7 cellular contexts compared by ENCODE assay signal in the genomic region with DNA sequence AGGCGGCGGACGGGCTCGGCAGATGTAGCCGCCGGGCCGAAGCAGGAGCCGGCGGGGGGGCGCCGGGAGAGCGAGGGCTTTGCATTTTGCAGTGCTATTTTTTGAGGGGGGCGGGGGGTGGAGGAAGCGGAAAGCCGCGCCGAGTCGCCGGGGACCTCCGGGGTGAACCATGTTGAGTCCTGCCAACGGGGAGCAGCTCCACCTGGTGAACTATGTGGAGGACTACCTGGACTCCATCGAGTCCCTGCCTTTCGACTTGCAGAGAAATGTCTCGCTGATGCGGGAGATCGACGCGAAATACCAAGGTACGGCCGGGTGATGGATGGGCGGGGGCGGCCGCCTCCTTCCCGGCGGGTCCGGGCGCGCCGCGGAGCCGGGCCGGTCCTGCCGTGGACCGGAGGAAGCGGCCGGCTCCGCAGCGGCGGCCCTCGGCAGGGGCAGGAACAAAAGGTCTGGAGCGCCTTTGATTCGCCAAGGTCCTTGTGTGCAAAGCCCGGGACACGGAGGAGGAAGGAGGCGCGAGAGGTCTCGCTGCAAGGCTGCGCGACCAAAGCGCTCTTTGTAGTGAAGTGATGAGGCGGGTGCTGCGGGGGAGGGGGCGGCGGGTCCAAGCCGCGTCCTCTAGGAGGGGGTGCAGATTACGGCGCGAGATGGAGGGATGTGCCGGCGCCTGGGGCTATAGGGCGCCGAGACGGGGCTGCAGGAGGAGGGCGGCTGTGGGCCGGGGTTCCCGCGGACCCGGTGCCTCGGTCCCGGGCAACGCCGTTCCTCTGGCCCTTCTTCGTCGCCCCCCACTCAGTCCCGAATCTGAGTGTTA. TPM values are rescaled to one million over a fixed set of nuclear protein-coding genes. Genes with fewer than 3 reads are reported as not detected.
DNase-seq lines count a peak whose midpoint lies in the region; ATAC-seq and TF ChIP-seq lines count a peak whose summit lies in the region.

No MANE protein-coding gene starts in this region.

- intact Hi-C loops in activated T-helper 2 cell treated with anti-CD3 and anti-CD28 coated beads, Interferon-gamma antibody, Interleukin-2, Interleukin-4, amounts not matched to agents 10 μg/mL and 5 μg/mL and 100 μg/mL, durations not matched to agents 14 hours and 24 hours and 36 hours (cut with micrococcal nuclease): loop anchor here (1.0 to 5.0 kb wide), 3 partner anchors 99 to 1973 kb away; a partner anchor contains a TSS

- peak overlapping the region; percentile 87 for H3K4me3 ChIP-seq in GM23248
- peak overlapping the region; percentile 94 for H3K4me3 ChIP-seq in OCI-LY3 (ENCODE audit: low read length)
- peak overlapping the region; percentile 87 for H3K4me3 ChIP-seq in fibroblast of the aortic adventitia (ENCODE audit: low read depth, low read length)
- H3K4me3 ChIP-seq in neuron (ENCODE audit: low read length): peak overlapping the region; percentile 99

- no peaks in the 10 kb centered on the region for H3K9me3 Mint-ChIP-seq in activated T-helper 2 cell treated with anti-CD3 and anti-CD28 coated beads, Interferon-gamma antibody, Interleukin-2, Interleukin-4, amounts not matched to agents 10 μg/mL and 5 μg/mL and 100 μg/mL, durations not matched to agents 14 hours and 24 hours and 36 hours

- H3K27me3 Mint-ChIP-seq in activated T-helper 2 cell treated with anti-CD3 and anti-CD28 coated beads, Interferon-gamma antibody, Interleukin-2, Interleukin-4, amounts not matched to agents 10 μg/mL and 5 μg/mL and 100 μg/mL, durations not matched to agents 14 hours and 24 hours and 36 hours (ENCODE audit: low read depth): no peaks in the 10 kb centered on the region

- peak overlapping the region; percentile 89 for H3K4me2 ChIP-seq in GM23248 (ENCODE audit: unreplicated experiment)
- peak overlapping the region; percentile 70 for H3K4me2 ChIP-seq in OCI-LY3 (ENCODE audit: low read length)

- H3K27me3 ChIP-seq in GM23248 (replicated peaks; ENCODE audit: insufficient read depth) (no peaks in the 10 kb centered on the region), OCI-LY3 (ENCODE audit: low read depth, low read length) (no peaks in the 10 kb centered on the region), neuron (ENCODE audit: insufficient read depth, low read length) (no peaks in the 10 kb centered on the region)

- H3K4me1 ChIP-seq in GM23248 (ENCODE audit: insufficient read depth) (peaks cover 24% of the 10 kb centered on the region), OCI-LY3 (ENCODE audit: low read length) (peaks cover 11% of the 10 kb centered on the region), neuron (ENCODE audit: insufficient read depth, low read length) (peaks cover 23% of the 10 kb centered on the region)

- peak; percentile 39 for TF ChIP-seq CTCF in OCI-LY3 (IDR thresholded peaks at IDR 0.05; ENCODE audit: low read depth, low read length)
- TF ChIP-seq CTCF in fibroblast of the aortic adventitia (IDR thresholded peaks at IDR 0.05; ENCODE audit: insufficient read depth, low read length): no peak

- H3K36me3 Mint-ChIP-seq in activated T-helper 2 cell treated with anti-CD3 and anti-CD28 coated beads, Interferon-gamma antibody, Interleukin-2, Interleukin-4, amounts not matched to agents 10 μg/mL and 5 μg/mL and 100 μg/mL, durations not matched to agents 14 hours and 24 hours and 36 hours (ENCODE audit: low read depth): peaks cover 2% of the 10 kb centered on the region

- H3K9me3 ChIP-seq in GM23248 (ENCODE audit: low read depth) (no peaks in the 10 kb centered on the region), OCI-LY3 (ENCODE audit: insufficient read depth, low read length) (no peaks in the 10 kb centered on the region), neuron (ENCODE audit: low read length) (peaks cover 3% of the 10 kb centered on the region)

- H3K79me2 ChIP-seq in GM23248 (ENCODE audit: insufficient read depth) (peaks cover 55% of the 10 kb centered on the region), OCI-LY3 (ENCODE audit: low read length) (peaks cover 52% of the 10 kb centered on the region)

- H3K9me2 ChIP-seq in GM23248 (ENCODE audit: insufficient read depth): no peaks in the 10 kb centered on the region

- H2AFZ ChIP-seq in GM23248 (peak overlapping the region; percentile 76), OCI-LY3 (ENCODE audit: low read depth, low read length) (no peak overlapping the region), neuron (ENCODE audit: low read depth, low read length) (no peak overlapping the region)

- no peak for TF ChIP-seq POLR2A in GM18505 (IDR thresholded peaks at IDR 0.05; ENCODE audit: borderline replicate concordance, extremely low read depth, insufficient read depth, insufficient read length)

- peak overlapping the region; percentile 90 for H3K4me3 Mint-ChIP-seq in activated T-helper 2 cell treated with anti-CD3 and anti-CD28 coated beads, Interferon-gamma antibody, Interleukin-2, Interleukin-4, amounts not matched to agents 10 μg/mL and 5 μg/mL and 100 μg/mL, durations not matched to agents 14 hours and 24 hours and 36 hours (ENCODE audit: low read depth)

- DNase-seq in GM23248 (peak; percentile 80), fibroblast of the aortic adventitia (ENCODE audit: low read depth) (peak; percentile 33), stromal cell of bone marrow (ENCODE audit: low read depth) (peak; percentile 19)
- DNase-seq in activated T-helper 2 cell treated with anti-CD3 and anti-CD28 coated beads, Interferon-gamma antibody, Interleukin-2, Interleukin-4, amounts not matched to agents 10 μg/mL and 5 μg/mL and 100 μg/mL, durations not matched to agents 14 hours and 24 hours and 36 hours (ENCODE audit: low spot score): peak; percentile 53

- H3K27ac ChIP-seq in GM23248 (peak overlapping the region; percentile 98), OCI-LY3 (ENCODE audit: low read length) (peak overlapping the region; percentile 97)

- no peaks in the 10 kb centered on the region for H3K36me3 ChIP-seq in GM23248 (ENCODE audit: low read depth)
- peaks cover 2% of the 10 kb centered on the region for H3K36me3 ChIP-seq in OCI-LY3 (replicated peaks; ENCODE audit: low read depth, low read length)
- H3K36me3 ChIP-seq in neuron (ENCODE audit: insufficient read depth, low read length): peaks cover 2% of the 10 kb centered on the region

- peaks cover 16% of the 10 kb centered on the region for H3K4me1 Mint-ChIP-seq in activated T-helper 2 cell treated with anti-CD3 and anti-CD28 coated beads, Interferon-gamma antibody, Interleukin-2, Interleukin-4, amounts not matched to agents 10 μg/mL and 5 μg/mL and 100 μg/mL, durations not matched to agents 14 hours and 24 hours and 36 hours (ENCODE audit: low read depth)

- 1% methylated on average over 48 to 76 of the region's 86 CpGs for WGBS in GM23248 (ENCODE audit: low coverage in 1 of 2, low lambda C conversion rate in 2 of 2, missing lambda C conversion rate in 2 of 2), 2 experiments

- no peak for ATAC-seq in GM18505 (IDR thresholded peaks at IDR 0.05; ENCODE audit: unreplicated experiment)

- peak overlapping the region; percentile 95 for H3K27ac Mint-ChIP-seq in activated T-helper 2 cell treated with anti-CD3 and anti-CD28 coated beads, Interferon-gamma antibody, Interleukin-2, Interleukin-4, amounts not matched to agents 10 μg/mL and 5 μg/mL and 100 μg/mL, durations not matched to agents 14 hours and 24 hours and 36 hours

- peaks cover 25% of the 10 kb centered on the region for H3F3A ChIP-seq in GM23248 (ENCODE audit: insufficient read depth)

- in situ Hi-C loops in GM23248 (cut with MboI): no loop called here

- H3K9ac ChIP-seq in GM23248: peak overlapping the region; percentile 98
- peak overlapping the region; percentile 100 for H3K9ac ChIP-seq in OCI-LY3 (ENCODE audit: low read length)

- H4K20me1 ChIP-seq in GM23248 (ENCODE audit: insufficient read depth) (no peaks in the 10 kb centered on the region), OCI-LY3 (ENCODE audit: insufficient read depth, low read length) (peaks cover 33% of the 10 kb centered on the region)

RNA-seq across cellular contexts. Expression of a gene that starts 0.7 kb away (rescaled TPM):
- total RNA-seq in GM23248 (2014; rRNA removed; shearing (Covaris generic)): 7.2 and 8.2 TPM in 2 replicates
- polyA plus RNA-seq in GM23248 (2016; fragmentation: Nextera tagmentation; extraction: Ambion mirVana): 6.5 and 7.2 TPM in 2 replicates
- 16.3 and 17.9 TPM in 2 replicates for total RNA-seq in activated T-helper 2 cell treated with anti-CD3 and anti-CD28 coated beads, Interferon-gamma antibody, Interleukin-2, Interleukin-4, amounts not matched to agents 10 μg/mL and 5 μg/mL and 100 μg/mL, durations not matched to agents 14 hours and 24 hours and 36 hours
- total RNA-seq in fibroblast of the aortic adventitia (ENCODE audit: low replicate concordance): 5.6 and 9.2 TPM in 2 replicates

RNA-seq across cellular contexts. Expression of a gene that starts 8.3 kb away (rescaled TPM):
- 74.1 and 75.7 TPM in 2 replicates for total RNA-seq in GM23248 (2014; rRNA removed; shearing (Covaris generic))
- polyA plus RNA-seq in GM23248 (2016; fragmentation: Nextera tagmentation; extraction: Ambion mirVana): 88.6 and 96.7 TPM in 2 replicates
- 89.6 and 89.9 TPM in 2 replicates for total RNA-seq in activated T-helper 2 cell treated with anti-CD3 and anti-CD28 coated beads, Interferon-gamma antibody, Interleukin-2, Interleukin-4, amounts not matched to agents 10 μg/mL and 5 μg/mL and 100 μg/mL, durations not matched to agents 14 hours and 24 hours and 36 hours
- total RNA-seq in fibroblast of the aortic adventitia (ENCODE audit: low replicate concordance): 26.2 and 64.7 TPM in 2 replicates

Comparison
In these comparisons a context has a peak if more than half of its experiments do, and no peak if none do; other contexts are left out.
1. DNase-seq: peak in every context shown above with its lines; median percentile 80 in GM23248; 53 in activated T-helper 2 cell treated with anti-CD3 and anti-CD28 coated beads, Interferon-gamma antibody, Interleukin-2, Interleukin-4, amounts not matched to agents 10 μg/mL and 5 μg/mL and 100 μg/mL, durations not matched to agents 14 hours and 24 hours and 36 hours; 33 in fibroblast of the aortic adventitia; 19 in stromal cell of bone marrow.